In genomic region chr1:207923121-207923520, GRCh38 we compare ENCODE assay signal across 23 cellular contexts. TPM values are rescaled to one million over a fixed set of nuclear protein-coding genes. Genes with fewer than 3 reads are reported as not detected.
DNase-seq lines count a peak whose midpoint lies in the region; ATAC-seq and TF ChIP-seq lines count a peak whose summit lies in the region.
"Had no signal": no experiment of that assay in that cellular context is flagged by ENCODE, and none has a peak within 500 bp of the region (broad histone marks: within the 10 kb centered on the region; RNA-seq: fewer than 3 reads in every experiment).

No MANE protein-coding gene starts in this region.

- H3K27ac Mint-ChIP-seq in activated T-cell treated with anti-CD3 and anti-CD28 coated beads, Interleukin-2, amount 50 U/mL, for 72 hours = no peak overlapping the region
- H3K27ac Mint-ChIP-seq: CD14-positive monocyte; natural killer cell treated with Interleukin-12 subunit alpha and Interleukin-12 subunit beta and Interleukin-15 and Interleukin-18, amount 100 ng/mL, for 72 hours; T-helper 17 cell had no signal

- H3K27ac ChIP-seq in heart left ventricle = peak overlapping the region; percentile 8 to 88 (median 82)
- H3K27ac ChIP-seq in esophagus muscularis mucosa (replicated peaks in 1 of 4) = peak overlapping the region; percentile 33 to 70 (median 58)
- H3K27ac ChIP-seq in parathyroid adenoma = peak overlapping the region; percentile 44
- H3K27ac ChIP-seq in upper lobe of left lung = peak overlapping the region; percentile 62 to 82 (median 74)
- H3K27ac ChIP-seq: epithelial cell of prostate had no signal

- no peaks in the 10 kb centered on the region for H3K9me3 Mint-ChIP-seq in activated T-cell treated with anti-CD3 and anti-CD28 coated beads, Interleukin-2, amount 50 U/mL, for 72 hours
- H3K9me3 Mint-ChIP-seq: CD14-positive monocyte; natural killer cell treated with Interleukin-12 subunit alpha and Interleukin-12 subunit beta and Interleukin-15 and Interleukin-18, amount 100 ng/mL, for 72 hours had no signal

- WGBS in heart left ventricle, 4 donors = 45 to 62% (median 52%) methylated on average over 5 of the region's 5 CpGs
- WGBS in esophagus muscularis mucosa = 66% methylated on average over 4 of the region's 5 CpGs
- WGBS in upper lobe of left lung, 2 donors = 52 to 72% methylated on average over 2 to 5 of the region's 5 CpGs

- no peak overlapping the region for H3K4me3 Mint-ChIP-seq in activated T-cell treated with anti-CD3 and anti-CD28 coated beads, Interleukin-2, amount 50 U/mL, for 72 hours
- H3K4me3 Mint-ChIP-seq: CD14-positive monocyte; natural killer cell treated with Interleukin-12 subunit alpha and Interleukin-12 subunit beta and Interleukin-15 and Interleukin-18, amount 100 ng/mL, for 72 hours; T-helper 17 cell had no signal

- H3K4me3 ChIP-seq in heart left ventricle (no peak overlapping the region), esophagus muscularis mucosa (no peak overlapping the region), parathyroid adenoma (ENCODE audit: low read depth, low read length) (no peak overlapping the region), upper lobe of left lung (no peak overlapping the region)
- H3K4me3 ChIP-seq: HAP-1, Peyer's patch had no signal

- peaks cover 49% of the 10 kb centered on the region for H3K27me3 Mint-ChIP-seq in activated T-cell treated with anti-CD3 and anti-CD28 coated beads, Interleukin-2, amount 50 U/mL, for 72 hours (ENCODE audit: low read depth)

- no peaks in the 10 kb centered on the region for H3K4me1 Mint-ChIP-seq in activated T-cell treated with anti-CD3 and anti-CD28 coated beads, Interleukin-2, amount 50 U/mL, for 72 hours (ENCODE audit: low read depth)
- H3K4me1 Mint-ChIP-seq: T-helper 17 cell had no signal

- no peaks in the 10 kb centered on the region for H3K27me3 ChIP-seq in heart left ventricle
- H3K27me3 ChIP-seq in esophagus muscularis mucosa = no peaks in the 10 kb centered on the region
- H3K27me3 ChIP-seq in parathyroid adenoma (ENCODE audit: control insufficient read depth, insufficient read depth, low read length) = no peaks in the 10 kb centered on the region
- no peaks in the 10 kb centered on the region for H3K27me3 ChIP-seq in upper lobe of left lung
- H3K27me3 ChIP-seq: Peyer's patch had no signal

- no peak for TF ChIP-seq EP300 in esophagus muscularis mucosa (IDR thresholded peaks at IDR 0.05)
- TF ChIP-seq EP300 in upper lobe of left lung (IDR thresholded peaks at IDR 0.05) = no peak

- TF ChIP-seq POLR2A in heart left ventricle (IDR thresholded peaks at IDR 0.05) = no peak
- no peak for TF ChIP-seq POLR2A in esophagus muscularis mucosa (IDR thresholded peaks at IDR 0.05; ENCODE audit: low read depth)
- no peak for TF ChIP-seq POLR2A in upper lobe of left lung (IDR thresholded peaks at IDR 0.05)

- intact Hi-C loops in heart left ventricle (cut with DNase I) = loop anchor here in 5 of 10 donors (1.0 to 5.0 kb wide), 3 partner anchors 18 to 40 kb away; no protein-coding TSS in a partner anchor
- intact Hi-C loops in Right ventricle myocardium inferior (cut with DNase I) = loop anchor here (1.0 to 2.0 kb wide), 2 partner anchors 18 to 38 kb away; no protein-coding TSS in a partner anchor
- intact Hi-C loops in esophagus muscularis mucosa (cut with DNase I) = loop anchor here (5.0 kb wide), 1 partner anchor 34 kb away; no protein-coding TSS in a partner anchor

- no peak overlapping the region for H3K9ac ChIP-seq in parathyroid adenoma

- TF ChIP-seq CTCF in heart left ventricle (IDR thresholded peaks at IDR 0.05) (no peak), esophagus muscularis mucosa (IDR thresholded peaks at IDR 0.05) (no peak), parathyroid adenoma (IDR thresholded peaks at IDR 0.05) (no peak), upper lobe of left lung (IDR thresholded peaks at IDR 0.05) (no peak)

- DNase-seq in heart left ventricle (no peak), Right ventricle myocardium inferior (ENCODE audit: missing footprints) (no peak), esophagus muscularis mucosa (ENCODE audit: extremely low spot score) (peak; percentile 80), upper lobe of left lung (no peak)
- DNase-seq in activated T-cell treated with anti-CD3 and anti-CD28 coated beads, Interleukin-2, amount 50 U/mL, for 72 hours = no peak
- DNase-seq: ACHN; activated CD4-positive, alpha-beta T cell treated with anti-CD3 and anti-CD28 coated beads, Interleukin-2, amount 50 U/mL, for 4 hours; activated CD8-positive, alpha-beta memory T cell treated with anti-CD3 and anti-CD28 coated beads, Interleukin-2, amount 50 U/mL, for 48 hours; activated effector memory CD4-positive, alpha-beta T cell treated with anti-CD3 and anti-CD28 coated beads, Interleukin-2, amount 50 U/mL, for 16 hours; DND-41; NCI-H187 treated with DMSO at 0.1 percent for 48 hours; NCI-H226; Peyer's patch; posterior cingulate gyrus; small intestine; T-helper 17 cell had no signal

- H3K36me3 ChIP-seq in heart left ventricle = no peaks in the 10 kb centered on the region
- no peaks in the 10 kb centered on the region for H3K36me3 ChIP-seq in esophagus muscularis mucosa
- H3K36me3 ChIP-seq in parathyroid adenoma (ENCODE audit: control insufficient read depth, insufficient read depth, low read length) = no peaks in the 10 kb centered on the region
- H3K36me3 ChIP-seq in upper lobe of left lung = no peaks in the 10 kb centered on the region
- H3K36me3 ChIP-seq: HAP-1, Peyer's patch had no signal

- ATAC-seq in heart left ventricle (peak in 2 of 4 donors; percentile 1 to 2), Right ventricle myocardium inferior (no peak), upper lobe of left lung (ENCODE audit: low FRiP score in 2 of 2) (no peak), HG02840 (IDR thresholded peaks at IDR 0.05; ENCODE audit: low FRiP score, unreplicated experiment) (no peak), HG03442 (IDR thresholded peaks at IDR 0.05; ENCODE audit: unreplicated experiment) (no peak)
- no peak for ATAC-seq in activated T-cell treated with anti-CD3 and anti-CD28 coated beads, Interleukin-2, amount 50 U/mL, for 72 hours (replicated peaks in 1 of 2)
- ATAC-seq: T-helper 17 cell had no signal

- peaks cover 30 to 80% (median 75%) of the 10 kb centered on the region in 12 donors for H3K4me1 ChIP-seq in heart left ventricle
- H3K4me1 ChIP-seq in esophagus muscularis mucosa = peaks cover 57 to 72% (median 64%) of the 10 kb centered on the region in 4 donors
- no peaks in the 10 kb centered on the region for H3K4me1 ChIP-seq in parathyroid adenoma
- peaks cover 57 to 60% (median 59%) of the 10 kb centered on the region in 4 donors for H3K4me1 ChIP-seq in upper lobe of left lung
- H3K4me1 ChIP-seq: HAP-1, Peyer's patch had no signal

- H3K79me2 ChIP-seq in parathyroid adenoma = no peaks in the 10 kb centered on the region

- H3K36me3 Mint-ChIP-seq in activated T-cell treated with anti-CD3 and anti-CD28 coated beads, Interleukin-2, amount 50 U/mL, for 72 hours (ENCODE audit: insufficient read depth in 2 of 2) = no peaks in the 10 kb centered on the region
- H3K36me3 Mint-ChIP-seq: CD14-positive monocyte; natural killer cell treated with Interleukin-12 subunit alpha and Interleukin-12 subunit beta and Interleukin-15 and Interleukin-18, amount 100 ng/mL, for 72 hours had no signal

- H2AFZ ChIP-seq in parathyroid adenoma = no peak overlapping the region

- no peak overlapping the region for H3K4me2 ChIP-seq in parathyroid adenoma (ENCODE audit: low read length)

- H3K9me3 ChIP-seq in heart left ventricle (no peaks in the 10 kb centered on the region), esophagus muscularis mucosa (no peaks in the 10 kb centered on the region), parathyroid adenoma (ENCODE audit: control insufficient read depth, low read length) (no peaks in the 10 kb centered on the region), upper lobe of left lung (no peaks in the 10 kb centered on the region)
- H3K9me3 ChIP-seq: HAP-1, Peyer's patch had no signal

RNA-seq across cellular contexts. Expression of gene CD34, which starts 12.2 kb away (rescaled TPM):
- total RNA-seq in heart left ventricle = 100 to 1,000 TPM in 1 of 9 donors, 10 to 100 TPM in 8; 43.6 to 103 (median 63.8) TPM
- polyA plus RNA-seq in heart left ventricle = 10 to 100 TPM; 37.4 to 41.8 TPM
- total RNA-seq in Right ventricle myocardium inferior = 84.8 TPM
- total RNA-seq in esophagus muscularis mucosa = 100 to 1,000 TPM in 2 of 4 donors, 10 to 100 TPM in 2; 70.2 to 136 (median 93.3) TPM
- total RNA-seq in upper lobe of left lung = 10 to 100 TPM in 5 of 6 donors, 1 to 10 TPM in 1; 8.8 to 78.2 (median 22.4) TPM
- total RNA-seq in activated T-cell treated with anti-CD3 and anti-CD28 coated beads, Interleukin-2, amount 50 U/mL, for 72 hours = under 1 TPM; 0.05 to 0.09 TPM
- total RNA-seq: natural killer cell treated with Interleukin-12 subunit alpha and Interleukin-12 subunit beta and Interleukin-15 and Interleukin-18, amount 100 ng/mL, for 72 hours had no signal
- polyA plus RNA-seq: CD14-positive monocyte had no signal

Comparison
In these comparisons a context has a peak if more than half of its experiments do, and no peak if none do; other contexts are left out.
1. RNA of gene CD34, which starts 12.2 kb away (total RNA-seq): 70.2 to 136 TPM in esophagus muscularis mucosa, 84.8 TPM in Right ventricle myocardium inferior (single experiment), 43.6 to 103 TPM in heart left ventricle and 8.8 to 78.2 TPM in upper lobe of left lung; 0.05 to 0.09 TPM in activated T-cell treated with anti-CD3 and anti-CD28 coated beads, Interleukin-2, amount 50 U/mL, for 72 hours; every median in the first group is over 4 times any median in the second.
2. Peak in every context shown above with its lines, with median percentiles within 50 percentile points of each other: H3K27ac ChIP-seq.